21 cellular contexts compared by ENCODE assay signal in genomic region chr6:168291450-168291849, GRCh38. TPM values are rescaled to one million over a fixed set of nuclear protein-coding genes. Genes with fewer than 3 reads are reported as not detected.
"Had no signal": no experiment of that assay in that cellular context is flagged by ENCODE, and none has a peak within 500 bp of the region (broad histone marks: within the 10 kb centered on the region; RNA-seq: fewer than 3 reads in every experiment).

No MANE protein-coding gene starts in this region.

- H3K27ac ChIP-seq: epithelial cell of prostate, esophagus muscularis mucosa, hepatocyte, left ventricle myocardium inferior, neutrophil, ovary, stomach, suprapubic skin, thyroid gland, uterus had no signal

- H3K36me3 ChIP-seq: esophagus muscularis mucosa, left ventricle myocardium inferior, neutrophil, ovary, stomach, suprapubic skin, thyroid gland, uterus had no signal

- H3K9me3 ChIP-seq: esophagus muscularis mucosa, neutrophil, ovary, stomach, suprapubic skin, thyroid gland, uterus had no signal

- H3K27me3 ChIP-seq: hepatocyte, neutrophil, ovary, thyroid gland, uterus had no signal

- DNase-seq: cerebellar nuclear complex; effector memory CD8-positive, alpha-beta T cell; kidney glomerular epithelial cell; left ventricle myocardium inferior; mesendoderm; naive thymus-derived CD8-positive, alpha-beta T cell; ovary; right cardiac atrium; small intestine; stimulated activated CD4-positive, alpha-beta T cell treated with anti-CD3 and anti-CD28 coated beads, Interleukin-12 subunit alpha, Interleukin-12 subunit beta, amount 100 ng/mL, for 4 hours; stimulated activated naive CD4-positive, alpha-beta T cell; stomach; thyroid gland; uterus had no signal

- H3K4me1 ChIP-seq: esophagus muscularis mucosa, left ventricle myocardium inferior, stomach, suprapubic skin, thyroid gland, uterus had no signal

- H3K4me3 ChIP-seq: esophagus muscularis mucosa, hepatocyte, left ventricle myocardium inferior, ovary, stomach, suprapubic skin, thyroid gland, uterus had no signal

RNA-seq across cellular contexts. Expression of gene DACT2, which starts 28.1 kb away (rescaled TPM):
- total RNA-seq: fibroblast of villous mesenchyme; mononuclear cell; naive thymus-derived CD8-positive, alpha-beta T cell had no signal
